ENCODE assay signal across 24 cellular contexts in the genomic region with DNA sequence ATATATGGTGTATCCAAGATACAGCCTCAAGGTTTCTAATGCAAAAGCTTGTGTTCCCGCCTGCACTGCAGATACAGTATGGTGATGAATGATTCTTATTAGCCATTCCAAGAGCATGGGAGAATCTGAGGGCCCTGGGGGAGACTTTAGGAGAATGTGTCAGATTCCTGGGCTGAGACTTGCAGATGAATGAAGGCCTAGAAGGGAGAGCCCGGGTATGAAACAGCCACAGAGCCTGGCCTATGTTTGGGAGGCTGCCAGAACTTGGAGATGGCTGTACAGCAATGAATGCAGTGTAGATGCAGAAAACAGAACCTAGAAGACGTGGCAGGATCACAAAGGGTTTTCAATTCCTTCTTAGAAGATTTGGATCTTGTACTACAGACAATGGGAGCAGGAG.
"Had no signal": no experiment of that assay in that cellular context is flagged by ENCODE, and none has a peak within 500 bp of the region (broad histone marks: within the 10 kb centered on the region; RNA-seq: fewer than 3 reads in every experiment).

No MANE protein-coding gene starts in this region.

- H3K27ac ChIP-seq: dorsolateral prefrontal cortex, ovary, right lobe of liver, stomach, testis, tibial artery had no signal

- H3K27ac Mint-ChIP-seq: immature natural killer cell; naive thymus-derived CD8-positive, alpha-beta T cell; nephron progenitor cell; type B pancreatic cell had no signal

- H3K36me3 Mint-ChIP-seq: immature natural killer cell; naive thymus-derived CD8-positive, alpha-beta T cell; type B pancreatic cell had no signal

- H3K4me1 Mint-ChIP-seq: immature natural killer cell; naive thymus-derived CD8-positive, alpha-beta T cell had no signal

- H3K4me3 ChIP-seq: dorsolateral prefrontal cortex, lung, ovary, right lobe of liver, stomach, testis, tibial artery had no signal

- H3K27me3 Mint-ChIP-seq: type B pancreatic cell had no signal

- H3K36me3 ChIP-seq: ovary, right lobe of liver, stomach, tibial artery had no signal

- DNase-seq: cerebellar nuclear complex; cortex of kidney; dorsolateral prefrontal cortex; effector CD4-positive, alpha-beta T cell; foreskin fibroblast; immature natural killer cell; mesenchymal stem cell; naive thymus-derived CD8-positive, alpha-beta T cell; nephron progenitor cell; occipital lobe; ovary; right lobe of liver; small intestine; stimulated activated CD4-positive, alpha-beta T cell treated with anti-CD3 and anti-CD28 coated beads, Interleukin-15, amount 100 ng/mL, for 24 hours; stimulated activated CD4-positive, alpha-beta T cell treated with anti-CD3 and anti-CD28 coated beads, Interleukin-2, amount 100 ng/mL, for 48 hours; stimulated activated CD8-positive, alpha-beta memory T cell treated with anti-CD3 and anti-CD28 coated beads, Interleukin-4, amount 100 ng/mL, for 48 hours; stimulated activated naive CD4-positive, alpha-beta T cell treated with Interleukin-2 at 50 U/mL for 16 hours; stomach; testis; tibial artery had no signal

- H3K9me3 ChIP-seq: ovary, right lobe of liver, stomach, testis, tibial artery had no signal

- H3K4me1 ChIP-seq: right lobe of liver, stomach, testis, tibial artery had no signal

- H3K4me3 Mint-ChIP-seq: immature natural killer cell; naive thymus-derived CD8-positive, alpha-beta T cell; nephron progenitor cell; type B pancreatic cell had no signal

- H3K27me3 ChIP-seq: dorsolateral prefrontal cortex, ovary, right lobe of liver, stomach, testis, tibial artery had no signal

- H3K9me3 Mint-ChIP-seq: nephron progenitor cell, type B pancreatic cell had no signal

- FAIRE-seq: keratinocyte, small intestine had no signal

- ATAC-seq: left lobe of liver; naive thymus-derived CD8-positive, alpha-beta T cell; right lobe of liver had no signal
